ENCODE assay signal across 1 cellular context in genomic region chr15:72368315-72368714, GRCh38.
TF ChIP-seq lines count a peak whose summit lies in the region.

No MANE protein-coding gene starts in this region.

TF ChIP-seq in HepG2, 621 proteins besides CTCF, POLR2A, EP300 and RAD21:
- TF ChIP-seq SCMH1 (CRISPR knock-in tag; IDR thresholded peaks at IDR 0.05; ENCODE audit: borderline replicate concordance) (no peak), ISL2 (CRISPR knock-in tag; IDR thresholded peaks at IDR 0.05) (no peak), MYC (CRISPR knock-in tag; IDR thresholded peaks at IDR 0.05; ENCODE audit: borderline replicate concordance) (no peak), ZNF326 (CRISPR knock-in tag; IDR thresholded peaks at IDR 0.05; ENCODE audit: borderline replicate concordance) (no peak), ARHGAP35 (CRISPR knock-in tag; IDR thresholded peaks at IDR 0.05; ENCODE audit: borderline replicate concordance) (no peak), TIGD3 (CRISPR knock-in tag; IDR thresholded peaks at IDR 0.05; ENCODE audit: borderline replicate concordance) (no peak), ZNF558 (CRISPR knock-in tag; IDR thresholded peaks at IDR 0.05; ENCODE audit: borderline replicate concordance) (no peak)
